In genomic region chr20:60870040-60870439, GRCh38 we compare ENCODE assay signal across 28 cellular contexts.
"Had no signal": no experiment of that assay in that cellular context is flagged by ENCODE, and none has a peak within 500 bp of the region (broad histone marks: within the 10 kb centered on the region; RNA-seq: fewer than 3 reads in every experiment).

No MANE protein-coding gene starts in this region.

- H3K9me3 ChIP-seq: colonic mucosa, gastroesophageal sphincter, heart right ventricle, left lung, psoas muscle, suprapubic skin had no signal

- H3K4me3 ChIP-seq: colonic mucosa, gastroesophageal sphincter, heart right ventricle, left lung, psoas muscle, skin epidermis, suprapubic skin had no signal

- H3K36me3 Mint-ChIP-seq: naive thymus-derived CD4-positive, alpha-beta T cell; type B pancreatic cell had no signal

- FAIRE-seq: islet of Langerhans had no signal

- DNase-seq: colonic mucosa; effector CD8-positive, alpha-beta T cell; endodermal cell; foreskin fibroblast; heart right ventricle; hippocampal formation; left cardiac atrium; left lung; mesendoderm; midbrain; naive thymus-derived CD4-positive, alpha-beta T cell; nucleus accumbens; psoas muscle; right cardiac atrium; stimulated activated CD4-positive, alpha-beta T cell treated with anti-CD3 and anti-CD28 coated beads, Interleukin-15, amount 100 ng/mL, for 24 hours; stimulated activated CD4-positive, alpha-beta T cell treated with anti-CD3 and anti-CD28 coated beads, Interleukin-4, amount 100 ng/mL, for 1 hour; stimulated activated CD8-positive, alpha-beta memory T cell treated with anti-CD3 and anti-CD28 coated beads, Interleukin-4, amount 100 ng/mL, for 48 hours; stimulated activated naive CD4-positive, alpha-beta T cell; stimulated activated naive CD8-positive, alpha-beta T cell treated with anti-CD3 and anti-CD28 coated beads, Interleukin-15, amount 100 ng/mL, for 72 hours had no signal

- H3K4me3 Mint-ChIP-seq: central memory CD8-positive, alpha-beta T cell; dendritic cell treated with granulocyte-macrophage colony-stimulating factor and Interleukin-4, amounts not matched to agents 40 ng/mL and 50 ng/mL, for 4 days; endodermal cell; naive thymus-derived CD4-positive, alpha-beta T cell; neural crest cell; stimulated activated naive CD8-positive, alpha-beta T cell treated with anti-CD3 and anti-CD28 coated beads, Interleukin-15, amount 100 ng/mL, for 72 hours; type B pancreatic cell had no signal

- H3K4me1 ChIP-seq: colonic mucosa, gastroesophageal sphincter, heart right ventricle, left lung, psoas muscle had no signal

- H3K27me3 ChIP-seq: colonic mucosa had no signal

- H3K27me3 Mint-ChIP-seq: central memory CD8-positive, alpha-beta T cell; dendritic cell treated with granulocyte-macrophage colony-stimulating factor and Interleukin-4, amounts not matched to agents 40 ng/mL and 50 ng/mL, for 4 days; naive thymus-derived CD4-positive, alpha-beta T cell; stimulated activated naive CD8-positive, alpha-beta T cell treated with anti-CD3 and anti-CD28 coated beads, Interleukin-15, amount 100 ng/mL, for 72 hours had no signal

- H3K27ac Mint-ChIP-seq: dendritic cell treated with granulocyte-macrophage colony-stimulating factor and Interleukin-4, amounts not matched to agents 40 ng/mL and 50 ng/mL, for 4 days; endodermal cell; naive thymus-derived CD4-positive, alpha-beta T cell; stimulated activated naive CD8-positive, alpha-beta T cell treated with anti-CD3 and anti-CD28 coated beads, Interleukin-15, amount 100 ng/mL, for 72 hours; type B pancreatic cell had no signal

- ATAC-seq: gastroesophageal sphincter; heart right ventricle; left cardiac atrium; left lung; naive thymus-derived CD4-positive, alpha-beta T cell; psoas muscle; right cardiac atrium; stimulated activated naive CD8-positive, alpha-beta T cell treated with anti-CD3 and anti-CD28 coated beads, Interleukin-15, amount 100 ng/mL, for 72 hours had no signal

- H3K9me3 Mint-ChIP-seq: central memory CD8-positive, alpha-beta T cell; dendritic cell treated with granulocyte-macrophage colony-stimulating factor and Interleukin-4, amounts not matched to agents 40 ng/mL and 50 ng/mL, for 4 days; endodermal cell; neural crest cell; stimulated activated naive CD8-positive, alpha-beta T cell treated with anti-CD3 and anti-CD28 coated beads, Interleukin-15, amount 100 ng/mL, for 72 hours; type B pancreatic cell had no signal

- H3K27ac ChIP-seq: colonic mucosa, epithelial cell of prostate, gastroesophageal sphincter, heart right ventricle, left lung, psoas muscle, skin epidermis, suprapubic skin had no signal

- H3K4me1 Mint-ChIP-seq: central memory CD8-positive, alpha-beta T cell; naive thymus-derived CD4-positive, alpha-beta T cell; stimulated activated naive CD8-positive, alpha-beta T cell treated with anti-CD3 and anti-CD28 coated beads, Interleukin-15, amount 100 ng/mL, for 72 hours had no signal

- H3K36me3 ChIP-seq: colonic mucosa, gastroesophageal sphincter, heart right ventricle, left lung, suprapubic skin had no signal
